1 cellular context compared by ENCODE assay signal in the genomic region with DNA sequence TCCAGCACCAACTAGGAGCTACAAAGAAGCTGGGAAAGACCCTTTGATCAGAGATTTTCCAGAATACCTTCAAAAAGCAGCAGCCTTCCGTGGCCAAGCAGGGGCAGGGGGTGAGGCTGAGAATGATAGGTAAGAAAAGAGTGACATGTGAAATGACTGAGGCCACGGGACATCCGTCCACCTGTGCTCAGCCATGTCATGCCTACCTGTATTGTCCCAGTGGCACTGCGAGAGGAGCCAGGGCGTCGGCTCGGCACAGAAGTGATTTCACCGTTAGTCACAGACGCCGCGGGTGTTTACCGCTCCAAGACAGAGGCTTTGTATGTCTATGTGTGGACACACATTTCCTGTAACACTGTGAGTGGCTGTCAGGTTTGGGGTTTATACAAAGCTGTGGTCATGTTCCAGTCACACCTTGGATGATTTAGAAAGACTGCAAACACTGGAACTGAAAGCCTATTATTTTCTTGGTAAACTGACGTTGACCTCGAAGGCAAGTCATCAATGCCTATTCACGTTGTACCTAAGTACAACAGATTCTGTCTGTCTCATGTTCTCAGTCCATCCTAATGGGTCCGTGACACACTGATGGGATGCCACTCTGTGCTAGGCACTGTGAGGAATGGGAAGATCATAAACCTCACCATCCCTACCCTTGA.
TF ChIP-seq lines count a peak whose summit lies in the region.

No MANE protein-coding gene starts in this region.

TF ChIP-seq in HepG2, 621 proteins besides CTCF, POLR2A, EP300 and RAD21 (continued from another document and continues in another):
- TF ChIP-seq, protein P1, sequence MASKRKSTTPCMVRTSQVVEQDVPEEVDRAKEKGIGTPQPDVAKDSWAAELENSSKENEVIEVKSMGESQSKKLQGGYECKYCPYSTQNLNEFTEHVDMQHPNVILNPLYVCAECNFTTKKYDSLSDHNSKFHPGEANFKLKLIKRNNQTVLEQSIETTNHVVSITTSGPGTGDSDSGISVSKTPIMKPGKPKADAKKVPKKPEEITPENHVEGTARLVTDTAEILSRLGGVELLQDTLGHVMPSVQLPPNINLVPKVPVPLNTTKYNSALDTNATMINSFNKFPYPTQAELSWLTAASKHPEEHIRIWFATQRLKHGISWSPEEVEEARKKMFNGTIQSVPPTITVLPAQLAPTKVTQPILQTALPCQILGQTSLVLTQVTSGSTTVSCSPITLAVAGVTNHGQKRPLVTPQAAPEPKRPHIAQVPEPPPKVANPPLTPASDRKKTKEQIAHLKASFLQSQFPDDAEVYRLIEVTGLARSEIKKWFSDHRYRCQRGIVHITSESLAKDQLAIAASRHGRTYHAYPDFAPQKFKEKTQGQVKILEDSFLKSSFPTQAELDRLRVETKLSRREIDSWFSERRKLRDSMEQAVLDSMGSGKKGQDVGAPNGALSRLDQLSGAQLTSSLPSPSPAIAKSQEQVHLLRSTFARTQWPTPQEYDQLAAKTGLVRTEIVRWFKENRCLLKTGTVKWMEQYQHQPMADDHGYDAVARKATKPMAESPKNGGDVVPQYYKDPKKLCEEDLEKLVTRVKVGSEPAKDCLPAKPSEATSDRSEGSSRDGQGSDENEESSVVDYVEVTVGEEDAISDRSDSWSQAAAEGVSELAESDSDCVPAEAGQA (IDR thresholded peaks at IDR 0.05; ENCODE audit: low read depth), result peak; percentile 45; the same call in 1 of the 2 replicates
- TF ChIP-seq, protein P1 (CRISPR knock-in tag; IDR thresholded peaks at IDR 0.05; ENCODE audit: borderline replicate concordance), result no peak
- TF ChIP-seq PRDM4 (CRISPR knock-in tag; IDR thresholded peaks at IDR 0.05; ENCODE audit: borderline replicate concordance) (no peak; the same call in 1 of the 2 replicates), ZNF331 (CRISPR knock-in tag; IDR thresholded peaks at IDR 0.05) (peak; percentile 53; the same call in 1 of the 2 replicates), AHR (CRISPR knock-in tag; IDR thresholded peaks at IDR 0.05) (peak; percentile 65; the same call in 1 of the 2 replicates), RBM22 (optimal IDR thresholded peaks at IDR 0.05; ENCODE audit: low read length) (no peak), ZBTB42 (CRISPR knock-in tag; IDR thresholded peaks at IDR 0.05) (no peak), ZNF570 (CRISPR knock-in tag; IDR thresholded peaks at IDR 0.05; ENCODE audit: borderline replicate concordance) (no peak), GABPB1 (CRISPR knock-in tag; IDR thresholded peaks at IDR 0.05) (peak; percentile 33), RARG (CRISPR knock-in tag; IDR thresholded peaks at IDR 0.05; ENCODE audit: low read depth) (no peak), HDAC2 (CRISPR knock-in tag; IDR thresholded peaks at IDR 0.05) (peak; percentile 75), HNRNPUL1 (IDR thresholded peaks at IDR 0.05; ENCODE audit: low read depth, low read length) (no peak), HNRNPL (IDR thresholded peaks at IDR 0.05; ENCODE audit: low read depth, low read length) (no peak), ELF3 (CRISPR knock-in tag; IDR thresholded peaks at IDR 0.05) (peak; percentile 84), SOX13 (IDR thresholded peaks at IDR 0.05) (peak; percentile 71), SOX13 (CRISPR knock-in tag; conservative IDR thresholded peaks at IDR 0.05 in 1 of 2, IDR thresholded peaks at IDR 0.05 in 1 of 2) (peak in 1 of 2 experiments; percentile 97; a peak in 2 of 4 replicates), SIN3A (IDR thresholded peaks at IDR 0.05; ENCODE audit: borderline replicate concordance, low read depth, low read length) (no peak), TRIM24 (CRISPR knock-in tag; IDR thresholded peaks at IDR 0.05) (no peak), ERF (CRISPR knock-in tag; IDR thresholded peaks at IDR 0.05) (peak; percentile 86), RBM39 (IDR thresholded peaks at IDR 0.05; ENCODE audit: low read depth, low read length, poor library complexity, severe bottlenecking) (no peak), NFYB (CRISPR knock-in tag; IDR thresholded peaks at IDR 0.05) (no peak), FOXK1 (CRISPR knock-in tag; IDR thresholded peaks at IDR 0.05; ENCODE audit: borderline replicate concordance, low read depth) (peak; percentile 73; the same call in 1 of the 2 replicates), RFX5 (IDR thresholded peaks at IDR 0.05; ENCODE audit: low read depth, low read length) (no peak), ZNF557 (CRISPR knock-in tag; IDR thresholded peaks at IDR 0.05) (no peak), ZNF790 (CRISPR knock-in tag; IDR thresholded peaks at IDR 0.05; ENCODE audit: borderline replicate concordance) (no peak), SETDB1 (CRISPR knock-in tag; IDR thresholded peaks at IDR 0.05; ENCODE audit: borderline replicate concordance) (no peak), HNF1A (IDR thresholded peaks at IDR 0.05; ENCODE audit: low read depth) (peak; percentile 45; the same call in 1 of the 2 replicates), HNF1A (CRISPR knock-in tag; IDR thresholded peaks at IDR 0.05; ENCODE audit: borderline replicate concordance) (no peak; the same call in 1 of the 2 replicates), MTA1 (CRISPR knock-in tag; IDR thresholded peaks at IDR 0.05; ENCODE audit: borderline replicate concordance) (no peak), CHD2 (IDR thresholded peaks at IDR 0.05; ENCODE audit: low read depth, low read length) (no peak), ZNF224 (CRISPR knock-in tag; IDR thresholded peaks at IDR 0.05) (no peak), ZNF17 (CRISPR knock-in tag; IDR thresholded peaks at IDR 0.05) (no peak), TBX3 (IDR thresholded peaks at IDR 0.05; ENCODE audit: borderline replicate concordance) (peak; percentile 84; the same call in 1 of the 2 replicates), PPARG (CRISPR knock-in tag; conservative IDR thresholded peaks at IDR 0.05) (peak; percentile 89), RNF2 (conservative IDR thresholded peaks at IDR 0.05; ENCODE audit: low read depth) (no peak), MIER3 (CRISPR knock-in tag; IDR thresholded peaks at IDR 0.05; ENCODE audit: borderline replicate concordance) (peak; percentile 46; the same call in 1 of the 2 replicates), ZNF225 (CRISPR knock-in tag; IDR thresholded peaks at IDR 0.05) (no peak), FOXP1 (IDR thresholded peaks at IDR 0.05) (no peak), FOXP1 (CRISPR knock-in tag; IDR thresholded peaks at IDR 0.05) (peak; percentile 92), JUNB (CRISPR knock-in tag; IDR thresholded peaks at IDR 0.05; ENCODE audit: borderline replicate concordance) (peak; percentile 86; the same call in 1 of the 2 replicates), BORCS8-MEF2B (CRISPR knock-in tag; IDR thresholded peaks at IDR 0.05) (0 out of 2 replicates have a peak, but pooled peaks have one; percentile 51)
- TF ChIP-seq, protein P2, sequence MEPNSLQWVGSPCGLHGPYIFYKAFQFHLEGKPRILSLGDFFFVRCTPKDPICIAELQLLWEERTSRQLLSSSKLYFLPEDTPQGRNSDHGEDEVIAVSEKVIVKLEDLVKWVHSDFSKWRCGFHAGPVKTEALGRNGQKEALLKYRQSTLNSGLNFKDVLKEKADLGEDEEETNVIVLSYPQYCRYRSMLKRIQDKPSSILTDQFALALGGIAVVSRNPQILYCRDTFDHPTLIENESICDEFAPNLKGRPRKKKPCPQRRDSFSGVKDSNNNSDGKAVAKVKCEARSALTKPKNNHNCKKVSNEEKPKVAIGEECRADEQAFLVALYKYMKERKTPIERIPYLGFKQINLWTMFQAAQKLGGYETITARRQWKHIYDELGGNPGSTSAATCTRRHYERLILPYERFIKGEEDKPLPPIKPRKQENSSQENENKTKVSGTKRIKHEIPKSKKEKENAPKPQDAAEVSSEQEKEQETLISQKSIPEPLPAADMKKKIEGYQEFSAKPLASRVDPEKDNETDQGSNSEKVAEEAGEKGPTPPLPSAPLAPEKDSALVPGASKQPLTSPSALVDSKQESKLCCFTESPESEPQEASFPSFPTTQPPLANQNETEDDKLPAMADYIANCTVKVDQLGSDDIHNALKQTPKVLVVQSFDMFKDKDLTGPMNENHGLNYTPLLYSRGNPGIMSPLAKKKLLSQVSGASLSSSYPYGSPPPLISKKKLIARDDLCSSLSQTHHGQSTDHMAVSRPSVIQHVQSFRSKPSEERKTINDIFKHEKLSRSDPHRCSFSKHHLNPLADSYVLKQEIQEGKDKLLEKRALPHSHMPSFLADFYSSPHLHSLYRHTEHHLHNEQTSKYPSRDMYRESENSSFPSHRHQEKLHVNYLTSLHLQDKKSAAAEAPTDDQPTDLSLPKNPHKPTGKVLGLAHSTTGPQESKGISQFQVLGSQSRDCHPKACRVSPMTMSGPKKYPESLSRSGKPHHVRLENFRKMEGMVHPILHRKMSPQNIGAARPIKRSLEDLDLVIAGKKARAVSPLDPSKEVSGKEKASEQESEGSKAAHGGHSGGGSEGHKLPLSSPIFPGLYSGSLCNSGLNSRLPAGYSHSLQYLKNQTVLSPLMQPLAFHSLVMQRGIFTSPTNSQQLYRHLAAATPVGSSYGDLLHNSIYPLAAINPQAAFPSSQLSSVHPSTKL (CRISPR knock-in tag; IDR thresholded peaks at IDR 0.05), result peak; percentile 95
- TF ChIP-seq, protein P3, sequence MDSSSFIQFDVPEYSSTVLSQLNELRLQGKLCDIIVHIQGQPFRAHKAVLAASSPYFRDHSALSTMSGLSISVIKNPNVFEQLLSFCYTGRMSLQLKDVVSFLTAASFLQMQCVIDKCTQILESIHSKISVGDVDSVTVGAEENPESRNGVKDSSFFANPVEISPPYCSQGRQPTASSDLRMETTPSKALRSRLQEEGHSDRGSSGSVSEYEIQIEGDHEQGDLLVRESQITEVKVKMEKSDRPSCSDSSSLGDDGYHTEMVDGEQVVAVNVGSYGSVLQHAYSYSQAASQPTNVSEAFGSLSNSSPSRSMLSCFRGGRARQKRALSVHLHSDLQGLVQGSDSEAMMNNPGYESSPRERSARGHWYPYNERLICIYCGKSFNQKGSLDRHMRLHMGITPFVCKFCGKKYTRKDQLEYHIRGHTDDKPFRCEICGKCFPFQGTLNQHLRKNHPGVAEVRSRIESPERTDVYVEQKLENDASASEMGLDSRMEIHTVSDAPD (CRISPR knock-in tag; IDR thresholded peaks at IDR 0.05), result peak; percentile 92
- TF ChIP-seq, protein P4, sequence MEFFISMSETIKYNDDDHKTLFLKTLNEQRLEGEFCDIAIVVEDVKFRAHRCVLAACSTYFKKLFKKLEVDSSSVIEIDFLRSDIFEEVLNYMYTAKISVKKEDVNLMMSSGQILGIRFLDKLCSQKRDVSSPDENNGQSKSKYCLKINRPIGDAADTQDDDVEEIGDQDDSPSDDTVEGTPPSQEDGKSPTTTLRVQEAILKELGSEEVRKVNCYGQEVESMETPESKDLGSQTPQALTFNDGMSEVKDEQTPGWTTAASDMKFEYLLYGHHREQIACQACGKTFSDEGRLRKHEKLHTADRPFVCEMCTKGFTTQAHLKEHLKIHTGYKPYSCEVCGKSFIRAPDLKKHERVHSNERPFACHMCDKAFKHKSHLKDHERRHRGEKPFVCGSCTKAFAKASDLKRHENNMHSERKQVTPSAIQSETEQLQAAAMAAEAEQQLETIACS (CRISPR knock-in tag; IDR thresholded peaks at IDR 0.05), result no peak
